25 cellular contexts compared by ENCODE assay signal in the genomic region with DNA sequence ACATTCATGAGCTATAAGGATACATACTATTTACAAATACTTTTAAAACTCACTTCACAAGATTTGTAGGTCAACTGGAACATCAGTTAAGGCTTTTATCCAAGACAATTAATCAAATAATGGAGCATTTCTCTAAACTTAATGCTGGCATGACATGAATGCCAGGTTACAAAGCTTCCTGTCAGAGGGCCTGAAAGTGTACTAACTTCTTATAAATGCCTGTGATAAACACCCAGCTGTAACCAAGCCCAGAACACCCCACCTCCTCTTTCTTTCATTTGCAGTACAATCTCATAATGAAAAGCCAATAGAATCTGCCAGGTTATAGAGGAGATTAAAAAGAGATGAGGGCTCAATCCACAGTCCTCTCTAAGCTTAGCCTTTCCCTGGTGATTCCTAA.
"Had no signal": no experiment of that assay in that cellular context is flagged by ENCODE, and none has a peak within 500 bp of the region (broad histone marks: within the 10 kb centered on the region; RNA-seq: fewer than 3 reads in every experiment).

No MANE protein-coding gene starts in this region.

- H3K36me3 Mint-ChIP-seq: activated naive CD8-positive, alpha-beta T cell; T-cell had no signal

- H3K4me3 Mint-ChIP-seq: activated CD4-positive, alpha-beta T cell treated with anti-CD3 and anti-CD28 coated beads for 36 hours; activated CD8-positive, alpha-beta T cell treated with anti-CD3 and anti-CD28 coated beads, Interleukin-2, amount 10 ng/mL, durations not matched to agents 7 days and 5 days; activated naive CD4-positive, alpha-beta T cell treated with anti-CD3 and anti-CD28 coated beads for 36 hours; activated naive CD8-positive, alpha-beta T cell; activated T-helper 17 cell treated with anti-CD3 and anti-CD28 coated beads, Interleukin-2, amount 50 U/mL, for 72 hours; T-cell had no signal

- H3K36me3 ChIP-seq: brain microvascular endothelial cell, cardiac muscle cell, MG63 had no signal

- H3K9me3 ChIP-seq: MG63 had no signal

- ATAC-seq: activated CD4-positive, alpha-beta T cell treated with anti-CD3 and anti-CD28 coated beads for 36 hours; activated CD8-positive, alpha-beta T cell treated with anti-CD3 and anti-CD28 coated beads, Interleukin-2, amount 10 ng/mL, durations not matched to agents 7 days and 5 days; activated T-helper 17 cell treated with anti-CD3 and anti-CD28 coated beads, Interleukin-2, amount 50 U/mL, for 72 hours; T-cell had no signal

- H3K27ac Mint-ChIP-seq: activated CD4-positive, alpha-beta T cell treated with anti-CD3 and anti-CD28 coated beads for 36 hours; activated CD8-positive, alpha-beta T cell treated with anti-CD3 and anti-CD28 coated beads, Interleukin-2, amount 10 ng/mL, durations not matched to agents 7 days and 5 days; activated naive CD4-positive, alpha-beta T cell treated with anti-CD3 and anti-CD28 coated beads for 36 hours; activated naive CD8-positive, alpha-beta T cell; activated T-helper 17 cell treated with anti-CD3 and anti-CD28 coated beads, Interleukin-2, amount 50 U/mL, for 72 hours; T-cell had no signal

- H3K9me3 Mint-ChIP-seq: activated naive CD4-positive, alpha-beta T cell treated with anti-CD3 and anti-CD28 coated beads for 36 hours; activated T-helper 17 cell treated with anti-CD3 and anti-CD28 coated beads, Interleukin-2, amount 50 U/mL, for 72 hours; T-cell had no signal

- H3K27ac ChIP-seq: brain microvascular endothelial cell, cardiac muscle cell, VCaP had no signal

- H3K4me3 ChIP-seq: cardiac muscle cell, MG63 had no signal

- H3K27me3 Mint-ChIP-seq: activated naive CD8-positive, alpha-beta T cell had no signal

- DNase-seq: activated CD4-positive, alpha-beta T cell treated with anti-CD3 and anti-CD28 coated beads for 36 hours; activated CD8-positive, alpha-beta memory T cell treated with anti-CD3 and anti-CD28 coated beads, Interleukin-2, amount 50 U/mL, for 48 hours; activated CD8-positive, alpha-beta T cell treated with anti-CD3 and anti-CD28 coated beads, Interleukin-2, amount 10 ng/mL, durations not matched to agents 7 days and 5 days; activated gamma-delta T cell; activated naive CD4-positive, alpha-beta T cell treated with anti-CD3 and anti-CD28 coated beads for 36 hours; activated T-cell treated with anti-CD3 and anti-CD28 coated beads, Interleukin-2, amount 50 U/mL, for 1 hour; amygdala; brain microvascular endothelial cell; KG1; MG63; MV-4-11; NCI-H1092 treated with DMSO at 0.1 percent for 48 hours; NCI-H1417 treated with DMSO at 0.1 percent for 48 hours; NCI-H1694; NCI-H2029; NCI-H2107; NCI-H345; NCI-H510A; NCI-H526 treated with DMSO at 0.1 percent for 48 hours; SIG-M5; T-cell had no signal

- H3K27me3 ChIP-seq: brain microvascular endothelial cell, cardiac muscle cell, MG63 had no signal
